21 cellular contexts compared by ENCODE assay signal in genomic region chr9:33051149-33051548, GRCh38.
"Had no signal": no experiment of that assay in that cellular context is flagged by ENCODE, and none has a peak within 500 bp of the region (broad histone marks: within the 10 kb centered on the region; RNA-seq: fewer than 3 reads in every experiment).

No MANE protein-coding gene starts in this region.

- H3K4me3 Mint-ChIP-seq: activated CD4-positive, alpha-beta T cell treated with anti-CD3 and anti-CD28 coated beads, Interleukin-2, amount 10 ng/mL, durations not matched to agents 24 days and 14 days; activated CD8-positive, alpha-beta T cell treated with anti-CD3 and anti-CD28 coated beads, Interleukin-2, amount 10 ng/mL, durations not matched to agents 7 days and 5 days; activated naive CD8-positive, alpha-beta T cell; natural killer cell treated with Interleukin-12 subunit alpha and Interleukin-12 subunit beta and Interleukin-15 and Interleukin-18, amount 100 ng/mL, for 72 hours; WTC11 had no signal

- DNase-seq: activated CD4-positive, alpha-beta T cell treated with anti-CD3 and anti-CD28 coated beads, Interleukin-2, amount 10 ng/mL, durations not matched to agents 24 days and 14 days; activated CD8-positive, alpha-beta memory T cell treated with anti-CD3 and anti-CD28 coated beads, Interleukin-2, amount 50 U/mL, for 4 hours; activated CD8-positive, alpha-beta T cell treated with anti-CD3 and anti-CD28 coated beads, Interleukin-2, amount 10 ng/mL, durations not matched to agents 7 days and 5 days; activated gamma-delta T cell treated with Interleukin-2 at 50 U/mL for 16 hours; amygdala; body of pancreas; caudate nucleus; hypothalamus; kidney; left ventricle myocardium inferior; retina; stimulated activated CD4-positive, alpha-beta T cell treated with anti-CD3 and anti-CD28 coated beads, Interleukin-12 subunit alpha, Interleukin-12 subunit beta, amount 100 ng/mL, for 4 hours; stimulated activated CD4-positive, alpha-beta T cell treated with anti-CD3 and anti-CD28 coated beads, Interleukin-2, amount 100 ng/mL, for 24 hours; thyroid gland; uterus had no signal

- FAIRE-seq: colon, kidney, TTC549 had no signal

- ATAC-seq: activated CD8-positive, alpha-beta T cell treated with anti-CD3 and anti-CD28 coated beads, Interleukin-2, amount 10 ng/mL, durations not matched to agents 7 days and 5 days; body of pancreas; natural killer cell treated with Interleukin-12 subunit alpha and Interleukin-12 subunit beta and Interleukin-15 and Interleukin-18, amount 100 ng/mL, for 72 hours; WTC11 had no signal

- H3K36me3 ChIP-seq: uterus had no signal

- H3K9me3 Mint-ChIP-seq: activated CD4-positive, alpha-beta T cell treated with anti-CD3 and anti-CD28 coated beads, Interleukin-2, amount 10 ng/mL, durations not matched to agents 24 days and 14 days; natural killer cell treated with Interleukin-12 subunit alpha and Interleukin-12 subunit beta and Interleukin-15 and Interleukin-18, amount 100 ng/mL, for 72 hours; WTC11 had no signal

- H3K27me3 Mint-ChIP-seq: activated CD4-positive, alpha-beta T cell treated with anti-CD3 and anti-CD28 coated beads, Interleukin-2, amount 10 ng/mL, durations not matched to agents 24 days and 14 days; activated naive CD8-positive, alpha-beta T cell; natural killer cell treated with Interleukin-12 subunit alpha and Interleukin-12 subunit beta and Interleukin-15 and Interleukin-18, amount 100 ng/mL, for 72 hours had no signal

- H3K4me1 Mint-ChIP-seq: WTC11 had no signal

- H3K4me1 ChIP-seq: body of pancreas, esophagus muscularis mucosa, left ventricle myocardium inferior, thyroid gland, uterus had no signal

- H3K27ac Mint-ChIP-seq: activated CD4-positive, alpha-beta T cell treated with anti-CD3 and anti-CD28 coated beads, Interleukin-2, amount 10 ng/mL, durations not matched to agents 24 days and 14 days; activated CD8-positive, alpha-beta T cell treated with anti-CD3 and anti-CD28 coated beads, Interleukin-2, amount 10 ng/mL, durations not matched to agents 7 days and 5 days; activated naive CD8-positive, alpha-beta T cell; natural killer cell treated with Interleukin-12 subunit alpha and Interleukin-12 subunit beta and Interleukin-15 and Interleukin-18, amount 100 ng/mL, for 72 hours; WTC11 had no signal

- H3K27ac ChIP-seq: body of pancreas, esophagus muscularis mucosa, left ventricle myocardium inferior, thyroid gland, uterus had no signal

- H3K4me3 ChIP-seq: body of pancreas, esophagus muscularis mucosa, left ventricle myocardium inferior, thyroid gland, uterus had no signal

- H3K9me3 ChIP-seq: body of pancreas, esophagus muscularis mucosa, left ventricle myocardium inferior, thyroid gland, uterus had no signal
